In the genomic region with DNA sequence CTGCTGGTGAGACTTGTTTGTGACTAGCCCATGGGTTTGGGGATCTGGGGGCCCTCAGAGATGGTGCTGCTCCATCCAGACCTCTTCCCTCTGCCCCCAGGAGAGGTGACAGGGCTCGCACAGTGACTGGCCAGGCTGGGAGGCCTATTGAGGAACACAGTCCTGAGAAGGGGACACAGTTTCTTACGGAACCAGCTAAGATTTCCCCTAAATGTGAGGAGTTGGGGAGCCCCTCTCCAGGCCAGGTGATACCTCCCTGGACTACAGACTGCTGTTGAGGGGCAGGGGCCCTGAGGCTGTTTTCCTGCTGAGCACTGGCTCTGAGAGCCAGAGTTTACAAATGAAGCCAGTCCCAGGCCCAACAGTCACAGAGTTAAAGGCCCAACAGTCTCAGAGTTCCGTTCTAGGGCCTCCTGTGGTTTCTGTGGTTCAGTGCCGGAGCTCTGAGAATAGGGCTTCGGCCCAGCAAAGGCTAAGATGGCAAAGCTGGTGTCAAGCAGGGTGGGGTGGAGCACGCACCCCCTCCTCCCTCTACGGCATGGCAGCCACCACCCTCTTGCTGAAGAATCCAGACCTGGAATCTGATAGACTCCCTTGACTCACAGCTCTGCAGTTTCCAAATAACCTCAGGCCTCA, we compare ENCODE assay signal across 8 cellular contexts. TPM values are rescaled to one million over a fixed set of nuclear protein-coding genes. Genes with fewer than 3 reads are reported as not detected.
A peak's percentile ranks its signal among the peaks of the same experiment; 100 is the strongest.
DNase-seq lines count a peak whose midpoint lies in the region; ATAC-seq, FAIRE-seq and TF ChIP-seq lines count a peak whose summit lies in the region.
"Had no signal": no experiment of that assay in that cellular context is flagged by ENCODE, and none has a peak within 500 bp of the region (broad histone marks: within the 10 kb centered on the region; RNA-seq: fewer than 3 reads in every experiment).

No MANE protein-coding gene starts in this region.

- WGBS in SK-N-SH (ENCODE audit: low lambda C conversion rate), result 100% methylated on average over 4 of the region's 7 CpGs

- H3F3A ChIP-seq in SK-N-SH (replicated peaks; ENCODE audit: insufficient read depth), result no peaks in the 10 kb centered on the region

- H4K20me1 ChIP-seq in SK-N-SH (ENCODE audit: insufficient read depth), result no peaks in the 10 kb centered on the region

- H3K9ac ChIP-seq in SK-N-SH, result no peak overlapping the region

- no peaks in the 10 kb centered on the region for H3K9me2 ChIP-seq in SK-N-SH

- peak; percentile 16 for ATAC-seq in activated naive CD8-positive, alpha-beta T cell treated with anti-CD3 and anti-CD28 coated beads, Interleukin-2, amount 10 ng/mL, durations not matched to agents 7 days and 5 days (ENCODE audit: low read depth)

- peak overlapping the region; percentile 90 for H3K4me3 Mint-ChIP-seq in activated naive CD8-positive, alpha-beta T cell treated with anti-CD3 and anti-CD28 coated beads, Interleukin-2, amount 10 ng/mL, durations not matched to agents 7 days and 5 days

- peaks cover 6% of the 10 kb centered on the region; the same call in 1 of the 2 replicates for H3K27me3 ChIP-seq in SJCRH30
- H3K27me3 ChIP-seq in SK-N-SH (ENCODE audit: insufficient read depth), result no peaks in the 10 kb centered on the region; the same call in 1 of the 2 replicates

- peak overlapping the region; percentile 96 for H3K27ac Mint-ChIP-seq in activated naive CD8-positive, alpha-beta T cell treated with anti-CD3 and anti-CD28 coated beads, Interleukin-2, amount 10 ng/mL, durations not matched to agents 7 days and 5 days

- TF ChIP-seq EP300 in SK-N-SH (IDR thresholded peaks at IDR 0.05; ENCODE audit: borderline replicate concordance in 1 of 2, low read depth in 1 of 2, low read length in 1 of 2), result no peak

- peaks cover 70% of the 10 kb centered on the region for H3K4me1 Mint-ChIP-seq in activated naive CD8-positive, alpha-beta T cell treated with anti-CD3 and anti-CD28 coated beads, Interleukin-2, amount 10 ng/mL, durations not matched to agents 7 days and 5 days

- no peaks in the 10 kb centered on the region for H3K27me3 Mint-ChIP-seq in activated naive CD8-positive, alpha-beta T cell treated with anti-CD3 and anti-CD28 coated beads, Interleukin-2, amount 10 ng/mL, durations not matched to agents 7 days and 5 days

- POLR2A ChIA-PET in activated naive CD8-positive, alpha-beta T cell treated with anti-CD3 and anti-CD28 coated beads, Interleukin-2, amount 10 ng/mL, durations not matched to agents 7 days and 5 days (lab: Charles Lee), result interaction anchor here (0.5 to 5.0 kb wide), 13 partner anchors 9 to 180 kb away, joined by 3 to 49 read pairs (median 4); a partner anchor contains a TSS
- POLR2A ChIA-PET in SK-N-SH (lab: Yijun Ruan, JAX), result no interaction called here

- H3K36me3 Mint-ChIP-seq in activated naive CD8-positive, alpha-beta T cell treated with anti-CD3 and anti-CD28 coated beads, Interleukin-2, amount 10 ng/mL, durations not matched to agents 7 days and 5 days, result peaks cover 23% of the 10 kb centered on the region

- no peak overlapping the region for H2AFZ ChIP-seq in SK-N-SH (ENCODE audit: low read depth)

- H3K4me1 ChIP-seq in SJCRH30, result no peaks in the 10 kb centered on the region
- H3K4me1 ChIP-seq in SK-N-SH (ENCODE audit: control insufficient read depth in 1 of 2, insufficient read depth in 2 of 2, low read depth in 1 of 2, low read length in 1 of 2), result peaks cover 0 to 51% of the 10 kb centered on the region in 2 experiments; a peak in 1 of 4 replicates

- H3K79me2 ChIP-seq in SK-N-SH (ENCODE audit: insufficient read depth), result no peaks in the 10 kb centered on the region

- H3K36me3 ChIP-seq in SJCRH30 (no peaks in the 10 kb centered on the region), SK-N-SH (replicated peaks in 1 of 2; ENCODE audit: control insufficient read depth in 1 of 2, insufficient read depth in 2 of 2, low read length in 1 of 2) (no peaks in the 10 kb centered on the region)

- peak; percentile 95 for FAIRE-seq in GM19239 (lab: Jason Lieb, UNC)

- H3K4me3 ChIP-seq in SJCRH30, result no peak overlapping the region
- H3K4me3 ChIP-seq in SK-N-SH (ENCODE audit: low read depth in 2 of 2, low read length in 1 of 2), result no peak overlapping the region

- no peak overlapping the region for H3K4me2 ChIP-seq in SK-N-SH

- no peaks in the 10 kb centered on the region for H3K9me3 ChIP-seq in SJCRH30 (replicated peaks)
- no peaks in the 10 kb centered on the region for H3K9me3 ChIP-seq in SK-N-SH

- DNase-seq in GM19239 (ENCODE audit: insufficient read length, low spot score) (peak; percentile 69), KG1 (lab: John Stamatoyannopoulos, UW) (peak; percentile 85), SJCRH30 (no peak), SK-N-SH (no peak)
- peak; percentile 63 for DNase-seq in activated naive CD8-positive, alpha-beta T cell treated with anti-CD3 and anti-CD28 coated beads, Interleukin-2, amount 10 ng/mL, durations not matched to agents 7 days and 5 days
- peak; percentile 62 for DNase-seq in stimulated activated CD8-positive, alpha-beta memory T cell treated with anti-CD3 and anti-CD28 coated beads, Interleukin-4, amount 100 ng/mL, for 48 hours
- DNase-seq in stimulated activated CD4-positive, alpha-beta T cell treated with anti-CD3 and anti-CD28 coated beads, Interleukin-4, amount 100 ng/mL, for 24 hours, result no peak
- DNase-seq: NCI-H2107 had no signal

- H3K9me3 Mint-ChIP-seq in activated naive CD8-positive, alpha-beta T cell treated with anti-CD3 and anti-CD28 coated beads, Interleukin-2, amount 10 ng/mL, durations not matched to agents 7 days and 5 days, result no peaks in the 10 kb centered on the region

- no peak overlapping the region for H3K27ac ChIP-seq in SJCRH30
- no peak overlapping the region for H3K27ac ChIP-seq in SK-N-SH (ENCODE audit: low read depth in 2 of 2, low read length in 1 of 2)

- TF ChIP-seq RAD21 in SK-N-SH (IDR thresholded peaks at IDR 0.05; ENCODE audit: low read length), result no peak

- no peak for TF ChIP-seq CTCF in SK-N-SH (IDR thresholded peaks at IDR 0.05)

- CTCF ChIA-PET in SK-N-SH (lab: Yijun Ruan, JAX), result interaction anchor here (0.6 to 0.7 kb wide), 2 partner anchors 180 to 374 kb away, joined by 3 read pairs; a partner anchor contains a TSS

TF ChIP-seq in SK-N-SH, 30 proteins besides CTCF, POLR2A, EP300 and RAD21:
- TF ChIP-seq, protein P1, sequence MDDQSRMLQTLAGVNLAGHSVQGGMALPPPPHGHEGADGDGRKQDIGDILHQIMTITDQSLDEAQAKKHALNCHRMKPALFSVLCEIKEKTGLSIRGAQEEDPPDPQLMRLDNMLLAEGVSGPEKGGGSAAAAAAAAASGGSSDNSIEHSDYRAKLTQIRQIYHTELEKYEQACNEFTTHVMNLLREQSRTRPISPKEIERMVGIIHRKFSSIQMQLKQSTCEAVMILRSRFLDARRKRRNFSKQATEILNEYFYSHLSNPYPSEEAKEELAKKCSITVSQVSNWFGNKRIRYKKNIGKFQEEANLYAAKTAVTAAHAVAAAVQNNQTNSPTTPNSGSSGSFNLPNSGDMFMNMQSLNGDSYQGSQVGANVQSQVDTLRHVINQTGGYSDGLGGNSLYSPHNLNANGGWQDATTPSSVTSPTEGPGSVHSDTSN (IDR thresholded peaks at IDR 0.05), result no peak
- TF ChIP-seq RFX5 (IDR thresholded peaks at IDR 0.05; ENCODE audit: low read length) (no peak), CHD2 (IDR thresholded peaks at IDR 0.05; ENCODE audit: low read length, partially characterized antibody) (no peak), NRF1 (IDR thresholded peaks at IDR 0.05; ENCODE audit: low read depth, low read length) (no peak)

RNA-seq across cellular contexts. Expression of a gene that starts 1.1 kb away (rescaled TPM):
- total RNA-seq in activated naive CD8-positive, alpha-beta T cell treated with anti-CD3 and anti-CD28 coated beads, Interleukin-2, amount 10 ng/mL, durations not matched to agents 7 days and 5 days, result 100 to 1,000 TPM; 370 to 391 TPM
- total RNA-seq in SJCRH30 (2014; rRNA removed; shearing (Covaris generic)), result 0.08 TPM in 1 of 2 replicates, not detected in the other
- 2.1 and 4.8 TPM in 2 replicates for polyA plus RNA-seq in SK-N-SH (2012; rRNA removed)
- polyA plus RNA-seq in SK-N-SH (2012; cell fraction: cytosol; rRNA removed), result 2.4 and 3.7 TPM in 2 replicates
- 12.9 and 17.9 TPM in 2 replicates for polyA plus RNA-seq in SK-N-SH (2012; cell fraction: nucleus; rRNA removed)

Comparison
In these comparisons a context has a peak if more than half of its experiments do, and no peak if none do; other contexts are left out.
1. DNase-seq: peak in GM19239 (single experiment), KG1 (single experiment), activated naive CD8-positive, alpha-beta T cell treated with anti-CD3 and anti-CD28 coated beads, Interleukin-2, amount 10 ng/mL, durations not matched to agents 7 days and 5 days (single experiment) and stimulated activated CD8-positive, alpha-beta memory T cell treated with anti-CD3 and anti-CD28 coated beads, Interleukin-4, amount 100 ng/mL, for 48 hours (single experiment); none in SJCRH30 (0 of 2), stimulated activated CD4-positive, alpha-beta T cell treated with anti-CD3 and anti-CD28 coated beads, Interleukin-4, amount 100 ng/mL, for 24 hours (single experiment) and SK-N-SH (single experiment).
2. RNA of a gene that starts 1.1 kb away (total RNA-seq): 370 to 391 TPM in activated naive CD8-positive, alpha-beta T cell treated with anti-CD3 and anti-CD28 coated beads, Interleukin-2, amount 10 ng/mL, durations not matched to agents 7 days and 5 days; 0.08 TPM in SJCRH30; every median in the first group is over 100 times any median in the second.